1 cellular context compared by ENCODE assay signal in the genomic region with DNA sequence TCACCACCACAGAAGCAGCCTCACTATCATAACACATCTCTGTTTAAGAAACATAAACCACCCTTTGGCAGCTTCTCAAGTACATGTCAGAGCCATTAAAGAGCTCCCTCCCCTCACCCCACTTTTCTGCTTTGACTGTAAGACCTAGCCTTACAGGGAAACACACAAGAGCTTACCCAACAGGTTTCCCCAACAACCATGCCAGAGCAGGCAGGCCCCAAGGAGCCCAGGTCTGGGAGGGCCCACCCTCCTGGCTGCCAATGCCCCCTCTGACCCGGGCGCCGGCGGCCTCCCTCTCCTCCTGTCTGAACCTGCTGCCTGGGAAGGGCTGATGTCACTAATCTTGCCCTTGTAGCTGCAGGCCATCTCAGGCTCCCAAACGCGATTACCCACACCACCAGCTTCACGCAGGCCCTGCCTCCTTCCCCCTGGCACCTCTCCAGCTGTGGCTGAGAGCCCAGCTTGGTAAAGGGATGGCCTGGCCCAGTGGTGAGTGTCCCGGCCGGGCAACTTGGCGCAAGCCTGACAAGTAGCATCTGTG.
TF ChIP-seq lines count a peak whose summit lies in the region.

No MANE protein-coding gene starts in this region.

TF ChIP-seq in H1, 55 proteins besides CTCF, POLR2A, EP300 and RAD21 (continued from another document):
- TF ChIP-seq HDAC2 (IDR thresholded peaks at IDR 0.05; ENCODE audit: borderline replicate concordance in 1 of 2, low read depth in 2 of 2, low read length in 2 of 2) = no peak
- TF ChIP-seq KDM5A (IDR thresholded peaks at IDR 0.05; ENCODE audit: low read length) = no peak
- no peak for TF ChIP-seq JUN (IDR thresholded peaks at IDR 0.05; ENCODE audit: low read depth, low read length)
- no peak for TF ChIP-seq TBP (IDR thresholded peaks at IDR 0.05; ENCODE audit: low read depth, low read length)
- TF ChIP-seq SIRT6 (IDR thresholded peaks at IDR 0.05; ENCODE audit: low read length) = no peak
- no peak for TF ChIP-seq KDM4A (IDR thresholded peaks at IDR 0.05; ENCODE audit: low read depth, low read length, severe bottlenecking)
